28 cellular contexts compared by ENCODE assay signal in the genomic region with DNA sequence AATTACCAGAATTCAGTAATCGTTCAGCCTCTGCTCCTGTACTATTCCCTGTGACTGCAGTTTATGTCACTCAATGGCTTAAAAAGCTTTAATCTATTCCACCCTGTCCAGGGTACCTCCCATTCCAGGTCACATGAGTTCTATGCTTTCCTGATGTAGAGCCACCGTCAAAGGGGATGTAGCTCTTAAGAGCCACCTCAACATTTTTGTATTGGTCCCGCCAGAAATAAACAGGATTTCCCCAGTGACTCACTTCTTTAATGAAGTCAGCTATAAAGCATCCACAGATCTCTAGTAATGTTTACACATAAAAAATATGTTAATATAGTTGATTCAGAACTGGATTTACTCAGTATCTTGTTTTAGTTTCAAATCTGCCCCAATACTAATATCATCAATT. TPM values are rescaled to one million over a fixed set of nuclear protein-coding genes. Genes with fewer than 3 reads are reported as not detected.
A peak's percentile ranks its signal among the peaks of the same experiment; 100 is the strongest.
DNase-seq lines count a peak whose midpoint lies in the region; ATAC-seq and TF ChIP-seq lines count a peak whose summit lies in the region.
"Had no signal": no experiment of that assay in that cellular context is flagged by ENCODE, and none has a peak within 500 bp of the region (broad histone marks: within the 10 kb centered on the region; RNA-seq: fewer than 3 reads in every experiment).

No MANE protein-coding gene starts in this region.

- in situ Hi-C loops in GM23248 (cut with MboI) = no loop called here

- H3F3A ChIP-seq in GM23248 (ENCODE audit: insufficient read depth) (no peaks in the 10 kb centered on the region), MM.1S (ENCODE audit: insufficient read depth, low read length) (no peaks in the 10 kb centered on the region)

- WGBS in GM23248 (ENCODE audit: low coverage in 1 of 2, low lambda C conversion rate in 2 of 2, missing lambda C conversion rate in 2 of 2), 2 experiments = 33 to 38% methylated on average over 3 of the region's 3 CpGs

- H2AFZ ChIP-seq in GM23248 = no peak overlapping the region
- H2AFZ ChIP-seq in osteoblast (ENCODE audit: low read length) = no peak overlapping the region
- H2AFZ ChIP-seq in MM.1S (ENCODE audit: low read length) = no peak overlapping the region

- H3K4me1 ChIP-seq in GM23248 (ENCODE audit: insufficient read depth) = no peaks in the 10 kb centered on the region
- H3K4me1 ChIP-seq in osteoblast (ENCODE audit: insufficient read depth, low read length) = no peaks in the 10 kb centered on the region
- no peaks in the 10 kb centered on the region for H3K4me1 ChIP-seq in MM.1S (ENCODE audit: low read length)
- H3K4me1 ChIP-seq: gastroesophageal sphincter, SJCRH30, stomach had no signal

- no peaks in the 10 kb centered on the region for H3K79me2 ChIP-seq in GM23248 (ENCODE audit: insufficient read depth)
- no peaks in the 10 kb centered on the region for H3K79me2 ChIP-seq in osteoblast (ENCODE audit: insufficient read depth, low read length)
- no peaks in the 10 kb centered on the region for H3K79me2 ChIP-seq in MM.1S (ENCODE audit: low read length)

- H3K27me3 ChIP-seq in GM23248 (replicated peaks; ENCODE audit: insufficient read depth) (peaks cover 12% of the 10 kb centered on the region; the same call in 1 of the 2 replicates), osteoblast (ENCODE audit: insufficient read depth, low read length) (no peaks in the 10 kb centered on the region), MM.1S (replicated peaks; ENCODE audit: insufficient read depth, low read length) (no peaks in the 10 kb centered on the region)
- H3K27me3 ChIP-seq: SJCRH30, stomach had no signal

- no peaks in the 10 kb centered on the region for H3K9me2 ChIP-seq in GM23248 (ENCODE audit: insufficient read depth)
- H3K9me2 ChIP-seq in MM.1S (replicated peaks; ENCODE audit: insufficient read depth, low read length) = no peaks in the 10 kb centered on the region

- H3K36me3 ChIP-seq in GM23248 (ENCODE audit: low read depth) = no peaks in the 10 kb centered on the region
- no peaks in the 10 kb centered on the region for H3K36me3 ChIP-seq in osteoblast (ENCODE audit: insufficient read depth, low read length)
- no peaks in the 10 kb centered on the region for H3K36me3 ChIP-seq in MM.1S (replicated peaks; ENCODE audit: insufficient read depth, low read length)
- H3K36me3 ChIP-seq: gastroesophageal sphincter, SJCRH30, stomach had no signal

- TF ChIP-seq CTCF in epithelial cell of esophagus (IDR thresholded peaks at IDR 0.05; ENCODE audit: insufficient read depth, low read depth, low read length, missing control alignments) = no peak
- no peak for TF ChIP-seq CTCF in osteoblast (IDR thresholded peaks at IDR 0.05; ENCODE audit: extremely low read depth, low read depth, low read length)
- TF ChIP-seq CTCF in MM.1S (IDR thresholded peaks at IDR 0.05; ENCODE audit: low read length) = no peak

- no peaks in the 10 kb centered on the region for H4K20me1 ChIP-seq in GM23248 (ENCODE audit: insufficient read depth)
- H4K20me1 ChIP-seq in osteoblast (ENCODE audit: insufficient read depth, low read length) = no peaks in the 10 kb centered on the region
- no peaks in the 10 kb centered on the region for H4K20me1 ChIP-seq in MM.1S (ENCODE audit: insufficient read depth, low read length)

- H3K9ac ChIP-seq in GM23248 = no peak overlapping the region
- H3K9ac ChIP-seq in MM.1S (ENCODE audit: low read length) = no peak overlapping the region

- no peak overlapping the region for H3K4me3 ChIP-seq in GM23248
- H3K4me3 ChIP-seq in epithelial cell of esophagus (ENCODE audit: low read length) = no peak overlapping the region
- no peak overlapping the region for H3K4me3 ChIP-seq in osteoblast (ENCODE audit: insufficient read depth, low read length)
- H3K4me3 ChIP-seq in MM.1S (ENCODE audit: low read length) = no peak overlapping the region
- H3K4me3 ChIP-seq: gastroesophageal sphincter, SJCRH30, skin epidermis, stomach had no signal

- H3K9me3 ChIP-seq in GM23248 (ENCODE audit: low read depth) (no peaks in the 10 kb centered on the region), osteoblast (ENCODE audit: low read depth, low read length) (no peaks in the 10 kb centered on the region), MM.1S (replicated peaks; ENCODE audit: insufficient read depth, low read length) (no peaks in the 10 kb centered on the region)
- H3K9me3 ChIP-seq: gastroesophageal sphincter, SJCRH30, stomach had no signal

- peak; percentile 34 for DNase-seq in GM23248
- peak; percentile 20 for DNase-seq in RKO (ENCODE audit: low spot score)
- peak; percentile 49 for DNase-seq in epithelial cell of esophagus (ENCODE audit: low read depth)
- peak; percentile 1 for DNase-seq in osteoblast (ENCODE audit: insufficient read length, low spot score, missing footprints)
- DNase-seq in 8988T = no peak
- no peak for DNase-seq in MM.1S
- DNase-seq: activated CD4-positive, alpha-beta T cell treated with anti-CD3 and anti-CD28 coated beads, Interleukin-2, amount 50 U/mL, for 48 hours; activated gamma-delta T cell treated with Interleukin-2 at 50 U/mL for 16 hours; amygdala; C1 segment of cervical spinal cord; HFFc6; left colon; NCI-H1048; NCI-H2081 treated with DMSO at 0.1 percent for 48 hours; NCI-H524; nephron progenitor cell; SJCRH30; stimulated activated CD4-positive, alpha-beta T cell treated with anti-CD3 and anti-CD28 coated beads, Interleukin-4, amount 100 ng/mL, for 1 hour; stomach; T-helper 2 cell; trophoblast cell had no signal

- ATAC-seq in SK-N-SH treated with all-trans-retinoic acid at 6 μM for 48 hours (no peak), GM19324 (IDR thresholded peaks at IDR 0.05; ENCODE audit: low FRiP score, unreplicated experiment) (no peak)
- ATAC-seq: gastroesophageal sphincter, left colon, WTC11 had no signal

- H3K27ac ChIP-seq in GM23248 (no peak overlapping the region), osteoblast (ENCODE audit: low read depth, low read length) (no peak overlapping the region), MM.1S (ENCODE audit: low read length) (no peak overlapping the region)
- H3K27ac ChIP-seq: gastroesophageal sphincter, HL-60, SJCRH30, skin epidermis, stomach had no signal

- H3K4me2 ChIP-seq in GM23248 (ENCODE audit: unreplicated experiment) (no peak overlapping the region), osteoblast (ENCODE audit: insufficient read depth, low read length) (no peak overlapping the region), MM.1S (ENCODE audit: low read depth, low read length) (no peak overlapping the region)

TF ChIP-seq in SK-N-SH treated with all-trans-retinoic acid at 6 μM for 48 hours, 23 proteins besides CTCF, POLR2A, EP300 and RAD21:
- TF ChIP-seq ZFP3 (CRISPR knock-in tag; IDR thresholded peaks at IDR 0.05) = no peak
- no peak for TF ChIP-seq CSDC2 (CRISPR knock-in tag; IDR thresholded peaks at IDR 0.05)
- TF ChIP-seq SNAI2 (CRISPR knock-in tag; IDR thresholded peaks at IDR 0.05) = no peak
- TF ChIP-seq POU6F1 (CRISPR knock-in tag; IDR thresholded peaks at IDR 0.05; ENCODE audit: borderline replicate concordance, low read depth) = no peak
- TF ChIP-seq, protein P1, sequence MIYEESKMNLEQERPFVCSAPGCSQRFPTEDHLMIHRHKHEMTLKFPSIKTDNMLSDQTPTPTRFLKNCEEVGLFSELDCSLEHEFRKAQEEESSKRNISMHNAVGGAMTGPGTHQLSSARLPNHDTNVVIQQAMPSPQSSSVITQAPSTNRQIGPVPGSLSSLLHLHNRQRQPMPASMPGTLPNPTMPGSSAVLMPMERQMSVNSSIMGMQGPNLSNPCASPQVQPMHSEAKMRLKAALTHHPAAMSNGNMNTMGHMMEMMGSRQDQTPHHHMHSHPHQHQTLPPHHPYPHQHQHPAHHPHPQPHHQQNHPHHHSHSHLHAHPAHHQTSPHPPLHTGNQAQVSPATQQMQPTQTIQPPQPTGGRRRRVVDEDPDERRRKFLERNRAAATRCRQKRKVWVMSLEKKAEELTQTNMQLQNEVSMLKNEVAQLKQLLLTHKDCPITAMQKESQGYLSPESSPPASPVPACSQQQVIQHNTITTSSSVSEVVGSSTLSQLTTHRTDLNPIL (CRISPR knock-in tag; IDR thresholded peaks at IDR 0.05; ENCODE audit: low read depth) = no peak

RNA-seq across cellular contexts. Expression of gene OR8D1, which starts 1.3 kb away (rescaled TPM):
- total RNA-seq in GM23248 (2014; rRNA removed; shearing (Covaris generic)) = not detected in 2 replicates
- not detected in 2 replicates for polyA plus RNA-seq in GM23248 (2016; fragmentation: Nextera tagmentation; extraction: Ambion mirVana)
- total RNA-seq in osteoblast = not detected in 2 replicates
- total RNA-seq: gastroesophageal sphincter, HFFc6, left colon, progenitor cell of endocrine pancreas, SJCRH30, stomach, WTC11 had no signal
- polyA plus RNA-seq: stomach had no signal

RNA-seq across cellular contexts. Expression of gene OR8D2, which starts 4.9 kb away (rescaled TPM):
- not detected in 2 replicates for total RNA-seq in GM23248 (2014; rRNA removed; shearing (Covaris generic))
- not detected in 2 replicates for polyA plus RNA-seq in GM23248 (2016; fragmentation: Nextera tagmentation; extraction: Ambion mirVana)
- total RNA-seq in osteoblast = not detected in 2 replicates
- total RNA-seq: gastroesophageal sphincter, HFFc6, left colon, progenitor cell of endocrine pancreas, SJCRH30, stomach, WTC11 had no signal
- polyA plus RNA-seq: stomach had no signal

RNA-seq across cellular contexts. Expression of gene OR8G5, which starts 58.9 kb away (rescaled TPM):
- total RNA-seq in GM23248 (2014; rRNA removed; shearing (Covaris generic)) = not detected in 2 replicates
- not detected in 2 replicates for polyA plus RNA-seq in GM23248 (2016; fragmentation: Nextera tagmentation; extraction: Ambion mirVana)
- not detected in 2 replicates for total RNA-seq in osteoblast
- total RNA-seq: gastroesophageal sphincter, HFFc6, left colon, progenitor cell of endocrine pancreas, SJCRH30, stomach, WTC11 had no signal
- polyA plus RNA-seq: stomach had no signal

Comparison
In these comparisons a context has a peak if more than half of its experiments do, and no peak if none do; other contexts are left out.
1. DNase-seq: peak in GM23248 (single experiment), RKO (single experiment), epithelial cell of esophagus (single experiment) and osteoblast (single experiment); none in 8988T (single experiment) and MM.1S (single experiment).